Comparison of ENCODE assay signal across 1 cellular context in the genomic region with DNA sequence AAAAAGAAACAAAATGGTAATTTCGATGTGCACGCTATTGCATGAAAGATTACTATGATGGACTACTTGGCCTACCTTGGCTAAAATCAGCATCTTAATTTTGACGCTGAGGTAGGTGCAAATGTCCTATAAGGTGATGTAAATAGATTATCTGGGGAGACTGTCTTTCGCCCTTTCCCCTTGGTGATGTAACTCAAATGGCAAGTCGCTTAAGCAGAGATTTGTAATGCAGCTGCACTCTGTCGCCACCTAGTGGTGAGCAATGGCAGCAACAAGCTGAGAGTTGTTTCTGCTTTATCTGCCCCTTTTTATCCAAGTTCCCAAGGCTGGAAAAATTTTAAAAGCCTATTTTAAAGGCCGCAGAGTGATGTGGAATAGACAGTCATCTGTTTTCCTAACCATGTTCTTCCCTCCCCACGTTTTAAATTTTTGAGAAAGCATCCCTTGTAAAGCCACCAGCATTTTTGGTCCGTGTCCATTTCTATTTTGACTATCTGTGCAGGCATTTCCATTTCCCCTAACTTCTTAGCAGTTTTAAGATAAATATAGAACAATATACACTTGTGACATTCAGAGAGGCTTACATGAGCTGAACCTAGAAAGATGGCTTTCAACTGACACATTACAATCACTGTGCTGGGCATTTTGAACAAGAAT.
TF ChIP-seq lines count a peak whose summit lies in the region.

No MANE protein-coding gene starts in this region.

TF ChIP-seq in K562, 482 proteins besides CTCF, POLR2A, EP300 and RAD21 (continued from another document and continues in another):
- TF ChIP-seq ZNF347 (CRISPR knock-in tag; IDR thresholded peaks at IDR 0.05; ENCODE audit: low read depth) (no peak), RB1 (IDR thresholded peaks at IDR 0.05; ENCODE audit: low read depth) (0 out of 2 replicates have a peak, but pooled peaks have one; percentile 28), CC2D1A (IDR thresholded peaks at IDR 0.05) (0 out of 2 replicates have a peak, but pooled peaks have one; percentile 56), GATA2 (CRISPR knock-in tag; IDR thresholded peaks at IDR 0.05) (no peak), GATAD2B (IDR thresholded peaks at IDR 0.05; ENCODE audit: borderline replicate concordance) (no peak), NFIX (CRISPR knock-in tag; IDR thresholded peaks at IDR 0.05; ENCODE audit: low read depth) (no peak), GABPB1 (CRISPR knock-in tag; IDR thresholded peaks at IDR 0.05) (no peak), RBM15 (IDR thresholded peaks at IDR 0.05; ENCODE audit: insufficient read depth, low read length) (no peak), CSDE1 (IDR thresholded peaks at IDR 0.05) (no peak), PCBP2 (IDR thresholded peaks at IDR 0.05; ENCODE audit: low read depth, low read length, poor library complexity, severe bottlenecking) (no peak), ZZZ3 (IDR thresholded peaks at IDR 0.05) (no peak), PTBP1 (IDR thresholded peaks at IDR 0.05; ENCODE audit: low read depth, low read length) (no peak), ZBTB7A (IDR thresholded peaks at IDR 0.05; ENCODE audit: borderline replicate concordance, control insufficient read depth, low read depth, low read length) (no peak), ZNF134 (CRISPR knock-in tag; conservative IDR thresholded peaks at IDR 0.05) (no peak), CHD4 (IDR thresholded peaks at IDR 0.05; ENCODE audit: insufficient read depth, insufficient replicate concordance, low read depth, low read length, poor library complexity, severe bottlenecking) (no peak), NCOA2 (IDR thresholded peaks at IDR 0.05; ENCODE audit: partially characterized antibody in 2 of 2) (no peak), NONO (IDR thresholded peaks at IDR 0.05; ENCODE audit: low read depth in 2 of 2, low read length in 1 of 2) (no peak), NR2F6 (CRISPR knock-in tag; IDR thresholded peaks at IDR 0.05) (no peak), CEBPG (CRISPR knock-in tag; IDR thresholded peaks at IDR 0.05) (peak; percentile 60; the same call in 1 of the 2 replicates), CEBPG (tag; conservative IDR thresholded peaks at IDR 0.05 in 1 of 2, IDR thresholded peaks at IDR 0.05 in 1 of 2) (peak; percentile 69 to 81), ZNF75A (CRISPR knock-in tag; IDR thresholded peaks at IDR 0.05) (no peak), ZNF408 (CRISPR knock-in tag; IDR thresholded peaks at IDR 0.05; ENCODE audit: low read depth) (no peak), DNMT1 (IDR thresholded peaks at IDR 0.05) (no peak), ZNF76 (CRISPR knock-in tag; IDR thresholded peaks at IDR 0.05; ENCODE audit: borderline replicate concordance) (no peak), RBM14 (IDR thresholded peaks at IDR 0.05; ENCODE audit: borderline replicate concordance, insufficient read depth, low read depth, low read length) (no peak), CTBP1 (IDR thresholded peaks at IDR 0.05; ENCODE audit: borderline replicate concordance) (peak; percentile 53; the same call in 1 of the 2 replicates), ELF2 (CRISPR knock-in tag; IDR thresholded peaks at IDR 0.05) (no peak), ZKSCAN1 (IDR thresholded peaks at IDR 0.05; ENCODE audit: low read depth, low read length) (no peak), SAFB (IDR thresholded peaks at IDR 0.05; ENCODE audit: borderline replicate concordance, low read depth, low read length) (no peak), DIDO1 (tag; IDR thresholded peaks at IDR 0.05; ENCODE audit: low read depth) (no peak), ESRRB (CRISPR knock-in tag; IDR thresholded peaks at IDR 0.05; ENCODE audit: borderline replicate concordance) (no peak), SMAD3 (CRISPR knock-in tag; conservative IDR thresholded peaks at IDR 0.05) (no peak), NCOA6 (IDR thresholded peaks at IDR 0.05) (no peak), SMC3 (conservative IDR thresholded peaks at IDR 0.05; ENCODE audit: insufficient read depth, low read depth, low read length) (peak; percentile 77), OTX1 (CRISPR knock-in tag; IDR thresholded peaks at IDR 0.05) (no peak)
- TF ChIP-seq, protein P1, sequence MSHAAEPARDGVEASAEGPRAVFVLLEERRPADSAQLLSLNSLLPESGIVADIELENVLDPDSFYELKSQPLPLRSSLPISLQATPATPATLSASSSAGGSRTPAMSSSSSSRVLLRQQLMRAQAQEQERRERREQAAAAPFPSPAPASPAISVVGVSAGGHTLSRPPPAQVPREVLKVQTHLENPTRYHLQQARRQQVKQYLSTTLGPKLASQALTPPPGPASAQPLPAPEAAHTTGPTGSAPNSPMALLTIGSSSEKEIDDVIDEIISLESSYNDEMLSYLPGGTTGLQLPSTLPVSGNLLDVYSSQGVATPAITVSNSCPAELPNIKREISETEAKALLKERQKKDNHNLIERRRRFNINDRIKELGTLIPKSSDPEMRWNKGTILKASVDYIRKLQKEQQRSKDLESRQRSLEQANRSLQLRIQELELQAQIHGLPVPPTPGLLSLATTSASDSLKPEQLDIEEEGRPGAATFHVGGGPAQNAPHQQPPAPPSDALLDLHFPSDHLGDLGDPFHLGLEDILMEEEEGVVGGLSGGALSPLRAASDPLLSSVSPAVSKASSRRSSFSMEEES (CRISPR knock-in tag; IDR thresholded peaks at IDR 0.05), result no peak
- TF ChIP-seq, protein P2, sequence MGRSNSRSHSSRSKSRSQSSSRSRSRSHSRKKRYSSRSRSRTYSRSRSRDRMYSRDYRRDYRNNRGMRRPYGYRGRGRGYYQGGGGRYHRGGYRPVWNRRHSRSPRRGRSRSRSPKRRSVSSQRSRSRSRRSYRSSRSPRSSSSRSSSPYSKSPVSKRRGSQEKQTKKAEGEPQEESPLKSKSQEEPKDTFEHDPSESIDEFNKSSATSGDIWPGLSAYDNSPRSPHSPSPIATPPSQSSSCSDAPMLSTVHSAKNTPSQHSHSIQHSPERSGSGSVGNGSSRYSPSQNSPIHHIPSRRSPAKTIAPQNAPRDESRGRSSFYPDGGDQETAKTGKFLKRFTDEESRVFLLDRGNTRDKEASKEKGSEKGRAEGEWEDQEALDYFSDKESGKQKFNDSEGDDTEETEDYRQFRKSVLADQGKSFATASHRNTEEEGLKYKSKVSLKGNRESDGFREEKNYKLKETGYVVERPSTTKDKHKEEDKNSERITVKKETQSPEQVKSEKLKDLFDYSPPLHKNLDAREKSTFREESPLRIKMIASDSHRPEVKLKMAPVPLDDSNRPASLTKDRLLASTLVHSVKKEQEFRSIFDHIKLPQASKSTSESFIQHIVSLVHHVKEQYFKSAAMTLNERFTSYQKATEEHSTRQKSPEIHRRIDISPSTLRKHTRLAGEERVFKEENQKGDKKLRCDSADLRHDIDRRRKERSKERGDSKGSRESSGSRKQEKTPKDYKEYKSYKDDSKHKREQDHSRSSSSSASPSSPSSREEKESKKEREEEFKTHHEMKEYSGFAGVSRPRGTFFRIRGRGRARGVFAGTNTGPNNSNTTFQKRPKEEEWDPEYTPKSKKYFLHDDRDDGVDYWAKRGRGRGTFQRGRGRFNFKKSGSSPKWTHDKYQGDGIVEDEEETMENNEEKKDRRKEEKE (IDR thresholded peaks at IDR 0.05; ENCODE audit: borderline replicate concordance in 1 of 2, control insufficient read depth in 1 of 2, low read depth in 2 of 2, low read length in 1 of 2), result no peak
- TF ChIP-seq, protein P3, sequence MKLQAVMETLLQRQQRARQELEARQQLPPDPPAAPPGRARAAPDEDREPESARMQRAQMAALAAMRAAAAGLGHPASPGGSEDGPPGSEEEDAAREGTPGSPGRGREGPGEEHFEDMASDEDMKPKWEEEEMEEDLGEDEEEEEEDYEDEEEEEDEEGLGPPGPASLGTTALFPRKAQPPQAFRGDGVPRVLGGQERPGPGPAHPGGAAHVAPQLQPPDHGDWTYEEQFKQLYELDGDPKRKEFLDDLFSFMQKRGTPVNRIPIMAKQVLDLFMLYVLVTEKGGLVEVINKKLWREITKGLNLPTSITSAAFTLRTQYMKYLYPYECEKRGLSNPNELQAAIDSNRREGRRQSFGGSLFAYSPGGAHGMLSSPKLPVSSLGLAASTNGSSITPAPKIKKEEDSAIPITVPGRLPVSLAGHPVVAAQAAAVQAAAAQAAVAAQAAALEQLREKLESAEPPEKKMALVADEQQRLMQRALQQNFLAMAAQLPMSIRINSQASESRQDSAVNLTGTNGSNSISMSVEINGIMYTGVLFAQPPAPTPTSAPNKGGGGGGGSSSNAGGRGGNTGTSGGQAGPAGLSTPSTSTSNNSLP (IDR thresholded peaks at IDR 0.05; ENCODE audit: borderline replicate concordance, low read depth, low read length), result no peak
- TF ChIP-seq, protein P4, sequence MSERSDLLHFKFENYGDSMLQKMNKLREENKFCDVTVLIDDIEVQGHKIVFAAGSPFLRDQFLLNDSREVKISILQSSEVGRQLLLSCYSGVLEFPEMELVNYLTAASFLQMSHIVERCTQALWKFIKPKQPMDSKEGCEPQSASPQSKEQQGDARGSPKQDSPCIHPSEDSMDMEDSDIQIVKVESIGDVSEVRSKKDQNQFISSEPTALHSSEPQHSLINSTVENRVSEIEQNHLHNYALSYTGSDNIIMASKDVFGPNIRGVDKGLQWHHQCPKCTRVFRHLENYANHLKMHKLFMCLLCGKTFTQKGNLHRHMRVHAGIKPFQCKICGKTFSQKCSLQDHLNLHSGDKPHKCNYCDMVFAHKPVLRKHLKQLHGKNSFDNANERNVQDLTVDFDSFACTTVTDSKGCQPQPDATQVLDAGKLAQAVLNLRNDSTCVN (CRISPR knock-in tag; IDR thresholded peaks at IDR 0.05), result no peak
- TF ChIP-seq, protein P5, sequence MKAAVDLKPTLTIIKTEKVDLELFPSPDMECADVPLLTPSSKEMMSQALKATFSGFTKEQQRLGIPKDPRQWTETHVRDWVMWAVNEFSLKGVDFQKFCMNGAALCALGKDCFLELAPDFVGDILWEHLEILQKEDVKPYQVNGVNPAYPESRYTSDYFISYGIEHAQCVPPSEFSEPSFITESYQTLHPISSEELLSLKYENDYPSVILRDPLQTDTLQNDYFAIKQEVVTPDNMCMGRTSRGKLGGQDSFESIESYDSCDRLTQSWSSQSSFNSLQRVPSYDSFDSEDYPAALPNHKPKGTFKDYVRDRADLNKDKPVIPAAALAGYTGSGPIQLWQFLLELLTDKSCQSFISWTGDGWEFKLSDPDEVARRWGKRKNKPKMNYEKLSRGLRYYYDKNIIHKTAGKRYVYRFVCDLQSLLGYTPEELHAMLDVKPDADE (conservative IDR thresholded peaks at IDR 0.05; ENCODE audit: control insufficient read depth, low read depth, low read length), result no peak
- TF ChIP-seq, protein P6, sequence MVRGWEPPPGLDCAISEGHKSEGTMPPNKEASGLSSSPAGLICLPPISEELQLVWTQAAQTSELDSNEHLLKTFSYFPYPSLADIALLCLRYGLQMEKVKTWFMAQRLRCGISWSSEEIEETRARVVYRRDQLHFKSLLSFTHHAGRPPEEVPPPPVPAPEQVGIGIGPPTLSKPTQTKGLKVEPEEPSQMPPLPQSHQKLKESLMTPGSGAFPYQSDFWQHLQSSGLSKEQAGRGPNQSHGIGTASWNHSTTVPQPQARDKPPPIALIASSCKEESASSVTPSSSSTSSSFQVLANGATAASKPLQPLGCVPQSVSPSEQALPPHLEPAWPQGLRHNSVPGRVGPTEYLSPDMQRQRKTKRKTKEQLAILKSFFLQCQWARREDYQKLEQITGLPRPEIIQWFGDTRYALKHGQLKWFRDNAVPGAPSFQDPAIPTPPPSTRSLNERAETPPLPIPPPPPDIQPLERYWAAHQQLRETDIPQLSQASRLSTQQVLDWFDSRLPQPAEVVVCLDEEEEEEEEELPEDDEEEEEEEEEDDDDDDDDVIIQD (CRISPR knock-in tag; IDR thresholded peaks at IDR 0.05), result no peak
- TF ChIP-seq, protein P7, sequence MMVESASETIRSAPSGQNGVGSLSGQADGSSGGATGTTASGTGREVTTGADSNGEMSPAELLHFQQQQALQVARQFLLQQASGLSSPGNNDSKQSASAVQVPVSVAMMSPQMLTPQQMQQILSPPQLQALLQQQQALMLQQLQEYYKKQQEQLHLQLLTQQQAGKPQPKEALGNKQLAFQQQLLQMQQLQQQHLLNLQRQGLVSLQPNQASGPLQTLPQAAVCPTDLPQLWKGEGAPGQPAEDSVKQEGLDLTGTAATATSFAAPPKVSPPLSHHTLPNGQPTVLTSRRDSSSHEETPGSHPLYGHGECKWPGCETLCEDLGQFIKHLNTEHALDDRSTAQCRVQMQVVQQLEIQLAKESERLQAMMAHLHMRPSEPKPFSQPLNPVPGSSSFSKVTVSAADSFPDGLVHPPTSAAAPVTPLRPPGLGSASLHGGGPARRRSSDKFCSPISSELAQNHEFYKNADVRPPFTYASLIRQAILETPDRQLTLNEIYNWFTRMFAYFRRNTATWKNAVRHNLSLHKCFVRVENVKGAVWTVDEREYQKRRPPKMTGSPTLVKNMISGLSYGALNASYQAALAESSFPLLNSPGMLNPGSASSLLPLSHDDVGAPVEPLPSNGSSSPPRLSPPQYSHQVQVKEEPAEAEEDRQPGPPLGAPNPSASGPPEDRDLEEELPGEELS (CRISPR knock-in tag; IDR thresholded peaks at IDR 0.05; ENCODE audit: borderline replicate concordance), result no peak
- TF ChIP-seq, protein P8, sequence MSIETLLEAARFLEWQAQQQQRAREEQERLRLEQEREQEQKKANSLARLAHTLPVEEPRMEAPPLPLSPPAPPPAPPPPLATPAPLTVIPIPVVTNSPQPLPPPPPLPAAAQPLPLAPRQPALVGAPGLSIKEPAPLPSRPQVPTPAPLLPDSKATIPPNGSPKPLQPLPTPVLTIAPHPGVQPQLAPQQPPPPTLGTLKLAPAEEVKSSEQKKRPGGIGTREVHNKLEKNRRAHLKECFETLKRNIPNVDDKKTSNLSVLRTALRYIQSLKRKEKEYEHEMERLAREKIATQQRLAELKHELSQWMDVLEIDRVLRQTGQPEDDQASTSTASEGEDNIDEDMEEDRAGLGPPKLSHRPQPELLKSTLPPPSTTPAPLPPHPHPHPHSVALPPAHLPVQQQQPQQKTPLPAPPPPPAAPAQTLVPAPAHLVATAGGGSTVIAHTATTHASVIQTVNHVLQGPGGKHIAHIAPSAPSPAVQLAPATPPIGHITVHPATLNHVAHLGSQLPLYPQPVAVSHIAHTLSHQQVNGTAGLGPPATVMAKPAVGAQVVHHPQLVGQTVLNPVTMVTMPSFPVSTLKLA (conservative IDR thresholded peaks at IDR 0.05), result 0 out of 4 replicates have a peak, but pooled peaks of 1 of the 2 experiments have one; percentile 11
- TF ChIP-seq, protein P9, sequence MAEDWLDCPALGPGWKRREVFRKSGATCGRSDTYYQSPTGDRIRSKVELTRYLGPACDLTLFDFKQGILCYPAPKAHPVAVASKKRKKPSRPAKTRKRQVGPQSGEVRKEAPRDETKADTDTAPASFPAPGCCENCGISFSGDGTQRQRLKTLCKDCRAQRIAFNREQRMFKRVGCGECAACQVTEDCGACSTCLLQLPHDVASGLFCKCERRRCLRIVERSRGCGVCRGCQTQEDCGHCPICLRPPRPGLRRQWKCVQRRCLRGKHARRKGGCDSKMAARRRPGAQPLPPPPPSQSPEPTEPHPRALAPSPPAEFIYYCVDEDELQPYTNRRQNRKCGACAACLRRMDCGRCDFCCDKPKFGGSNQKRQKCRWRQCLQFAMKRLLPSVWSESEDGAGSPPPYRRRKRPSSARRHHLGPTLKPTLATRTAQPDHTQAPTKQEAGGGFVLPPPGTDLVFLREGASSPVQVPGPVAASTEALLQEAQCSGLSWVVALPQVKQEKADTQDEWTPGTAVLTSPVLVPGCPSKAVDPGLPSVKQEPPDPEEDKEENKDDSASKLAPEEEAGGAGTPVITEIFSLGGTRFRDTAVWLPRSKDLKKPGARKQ (CRISPR knock-in tag; IDR thresholded peaks at IDR 0.05), result 0 out of 2 replicates have a peak, but pooled peaks have one; percentile 22
- TF ChIP-seq, protein P10, sequence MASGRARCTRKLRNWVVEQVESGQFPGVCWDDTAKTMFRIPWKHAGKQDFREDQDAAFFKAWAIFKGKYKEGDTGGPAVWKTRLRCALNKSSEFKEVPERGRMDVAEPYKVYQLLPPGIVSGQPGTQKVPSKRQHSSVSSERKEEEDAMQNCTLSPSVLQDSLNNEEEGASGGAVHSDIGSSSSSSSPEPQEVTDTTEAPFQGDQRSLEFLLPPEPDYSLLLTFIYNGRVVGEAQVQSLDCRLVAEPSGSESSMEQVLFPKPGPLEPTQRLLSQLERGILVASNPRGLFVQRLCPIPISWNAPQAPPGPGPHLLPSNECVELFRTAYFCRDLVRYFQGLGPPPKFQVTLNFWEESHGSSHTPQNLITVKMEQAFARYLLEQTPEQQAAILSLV (tag; IDR thresholded peaks at IDR 0.05), result no peak
